1 cellular context compared by ENCODE assay signal in genomic region chr3:40451551-40451950, GRCh38.
TF ChIP-seq lines count a peak whose summit lies in the region.

No MANE protein-coding gene starts in this region.

TF ChIP-seq in HepG2, 621 proteins besides CTCF, POLR2A, EP300 and RAD21:
- TF ChIP-seq ZNF839 (CRISPR knock-in tag; IDR thresholded peaks at IDR 0.05; ENCODE audit: borderline replicate concordance) (no peak), MLLT10 (CRISPR knock-in tag; IDR thresholded peaks at IDR 0.05) (no peak), SIN3B (IDR thresholded peaks at IDR 0.05; ENCODE audit: low read length) (no peak), ZNF451 (CRISPR knock-in tag; IDR thresholded peaks at IDR 0.05) (no peak), SMC3 (IDR thresholded peaks at IDR 0.05; ENCODE audit: low read length) (no peak), SAFB2 (CRISPR knock-in tag; IDR thresholded peaks at IDR 0.05; ENCODE audit: borderline replicate concordance, low read depth) (no peak), ZNF660 (CRISPR knock-in tag; IDR thresholded peaks at IDR 0.05; ENCODE audit: borderline replicate concordance, low read depth) (no peak), HNF1A (IDR thresholded peaks at IDR 0.05; ENCODE audit: low read depth) (no peak), HNF1A (CRISPR knock-in tag; IDR thresholded peaks at IDR 0.05; ENCODE audit: borderline replicate concordance) (no peak), ZNF878 (CRISPR knock-in tag; IDR thresholded peaks at IDR 0.05) (no peak), HOMEZ (CRISPR knock-in tag; IDR thresholded peaks at IDR 0.05; ENCODE audit: low read depth) (no peak), ZNF782 (CRISPR knock-in tag; IDR thresholded peaks at IDR 0.05; ENCODE audit: borderline replicate concordance) (no peak), ZNF770 (CRISPR knock-in tag; IDR thresholded peaks at IDR 0.05) (no peak), REPIN1 (CRISPR knock-in tag; IDR thresholded peaks at IDR 0.05; ENCODE audit: borderline replicate concordance, low read depth) (no peak), MIXL1 (CRISPR knock-in tag; IDR thresholded peaks at IDR 0.05) (no peak)
TF ChIP-seq in HepG2: peak in this region for 0.
